In genomic region chr19:11397089-11397610, GRCh38 we compare ENCODE assay signal across 1 cellular context.
TF ChIP-seq lines count a peak whose summit lies in the region.

No MANE protein-coding gene starts in this region.

TF ChIP-seq in K562, 482 proteins besides CTCF, POLR2A, EP300 and RAD21:
- TF ChIP-seq MEIS2 (IDR thresholded peaks at IDR 0.05; ENCODE audit: partially characterized antibody) (no peak), MED1 (CRISPR knock-in tag; IDR thresholded peaks at IDR 0.05; ENCODE audit: borderline replicate concordance) (no peak), ILF3 (IDR thresholded peaks at IDR 0.05; ENCODE audit: borderline replicate concordance) (no peak), RBBP5 (IDR thresholded peaks at IDR 0.05; ENCODE audit: borderline replicate concordance, insufficient read depth, low read length, poor library complexity, severe bottlenecking) (no peak), CGGBP1 (CRISPR knock-in tag; IDR thresholded peaks at IDR 0.05) (no peak)
